ENCODE assay signal across 13 cellular contexts in the genomic region with DNA sequence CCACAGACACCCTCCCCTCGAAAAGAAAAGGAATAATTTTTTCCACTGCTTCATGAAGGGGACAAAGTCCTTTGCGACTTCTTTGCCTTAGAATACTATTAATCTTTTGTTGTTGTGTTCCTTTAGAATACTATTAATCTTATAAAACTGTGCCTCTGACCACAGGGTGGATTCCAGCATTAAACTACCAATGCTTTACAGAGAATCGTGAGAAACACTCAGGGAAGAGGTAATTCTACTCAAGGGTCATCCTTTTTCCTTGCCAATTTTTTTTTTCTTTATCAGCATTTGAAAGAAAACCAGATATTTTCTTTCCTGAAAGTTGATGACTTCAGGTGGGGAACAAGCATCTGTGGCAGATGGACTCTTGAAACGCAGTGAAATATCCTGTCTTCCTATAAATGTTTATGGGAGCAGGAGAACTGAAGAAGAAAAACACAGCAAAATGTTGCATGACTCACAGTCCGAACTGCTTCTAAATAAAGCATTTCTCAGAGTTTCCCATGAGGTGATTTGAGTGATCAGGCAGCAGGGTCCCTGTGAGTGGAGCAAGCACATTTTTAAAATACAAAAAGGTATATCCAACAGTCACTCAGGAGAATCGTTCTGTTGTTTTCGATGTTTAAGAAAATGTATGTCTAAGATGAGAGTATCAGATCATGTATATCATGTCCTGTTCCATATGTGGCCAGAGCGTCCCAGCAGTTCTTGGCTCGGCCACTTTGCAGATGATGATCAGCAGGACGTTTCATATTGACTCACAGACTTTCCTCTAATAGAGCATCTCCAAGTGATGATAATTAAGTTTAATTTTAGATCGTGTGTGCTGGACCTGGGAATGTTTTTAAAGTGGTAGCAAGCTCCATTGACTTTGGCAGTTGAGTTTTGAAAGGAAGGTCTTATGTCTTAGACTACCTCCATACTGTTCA.
A peak's percentile ranks its signal among the peaks of the same experiment; 100 is the strongest.
DNase-seq lines count a peak whose midpoint lies in the region; ATAC-seq and TF ChIP-seq lines count a peak whose summit lies in the region.
"Had no signal": no experiment of that assay in that cellular context is flagged by ENCODE, and none has a peak within 500 bp of the region (broad histone marks: within the 10 kb centered on the region; RNA-seq: fewer than 3 reads in every experiment).

No MANE protein-coding gene starts in this region.

- H3K27me3 ChIP-seq in heart left ventricle (no peaks in the 10 kb centered on the region), brain microvascular endothelial cell (replicated peaks) (no peaks in the 10 kb centered on the region)
- H3K27me3 ChIP-seq: Peyer's patch, suprapubic skin had no signal

- no peak for TF ChIP-seq CTCF in heart left ventricle (IDR thresholded peaks at IDR 0.05)
- no peak for TF ChIP-seq CTCF in brain microvascular endothelial cell (IDR thresholded peaks at IDR 0.05; ENCODE audit: low read depth, low read length, missing control alignments)

- TF ChIP-seq POLR2A in heart left ventricle (IDR thresholded peaks at IDR 0.05) = no peak

- DNase-seq in heart left ventricle = peak in 2 of 5 donors; percentile 28 to 39
- no peak for DNase-seq in cardiac septum (ENCODE audit: low spot score)
- peak; percentile 87 for DNase-seq in brain microvascular endothelial cell
- no peak for DNase-seq in NCI-H524 (lab: John Stamatoyannopoulos, UW)
- no peak for DNase-seq in COLO829 (ENCODE audit: low spot score)
- DNase-seq in RPMI8226 = no peak
- no peak for DNase-seq in HuH-7 (ENCODE audit: low spot score)
- DNase-seq: activated T-cell treated with anti-CD3 and anti-CD28 coated beads, Interleukin-2, amount 50 U/mL, for 1 hour; NCI-H1436; Peyer's patch; stimulated activated CD4-positive, alpha-beta T cell treated with anti-CD3 and anti-CD28 coated beads, Interleukin-2, amount 100 ng/mL, for 24 hours had no signal

- no peak overlapping the region for H3K4me3 ChIP-seq in heart left ventricle
- H3K4me3 ChIP-seq in brain microvascular endothelial cell (ENCODE audit: low read depth, low read length) = no peak overlapping the region
- H3K4me3 ChIP-seq in mesodermal cell (ENCODE audit: extremely low read depth, insufficient read depth, low read length, poor library complexity, severe bottlenecking) = no peak overlapping the region
- H3K4me3 ChIP-seq: Peyer's patch, suprapubic skin had no signal

- in situ Hi-C loops in brain microvascular endothelial cell (cut with HindIII; ENCODE audit: low pct_ligation_motif_present, low sequenced_read_pairs) = no loop called here

- H3K4me1 ChIP-seq in heart left ventricle (peaks cover 0 to 61% (median 37%) of the 10 kb centered on the region in 12 donors), mesodermal cell (ENCODE audit: control insufficient read depth, insufficient read depth, low read length, poor library complexity, severe bottlenecking) (peaks cover 36% of the 10 kb centered on the region)

- H3K9me3 ChIP-seq in heart left ventricle = no peaks in the 10 kb centered on the region
- H3K9me3 ChIP-seq in mesodermal cell (ENCODE audit: control insufficient read depth, low read length) = no peaks in the 10 kb centered on the region
- H3K9me3 ChIP-seq: Peyer's patch, suprapubic skin had no signal

- H3K36me3 ChIP-seq in heart left ventricle (no peaks in the 10 kb centered on the region), brain microvascular endothelial cell (replicated peaks) (no peaks in the 10 kb centered on the region), mesodermal cell (ENCODE audit: control insufficient read depth, insufficient read depth, low read length) (no peaks in the 10 kb centered on the region)
- H3K36me3 ChIP-seq: Peyer's patch, suprapubic skin had no signal

- WGBS in heart left ventricle, 4 donors = 27 to 48% (median 35%) methylated on average over 11 of the region's 11 CpGs
- 94 to 100% methylated on average over 3 to 4 of the region's 11 CpGs for WGBS in mesodermal cell (ENCODE audit: insufficient coverage in 2 of 2), 2 experiments

- peak overlapping the region; percentile 12 to 80 (median 68) for H3K27ac ChIP-seq in heart left ventricle
- H3K27ac ChIP-seq in brain microvascular endothelial cell = peak overlapping the region; percentile 72
- H3K27ac ChIP-seq in mesodermal cell (ENCODE audit: low read depth, low read length, severe bottlenecking) = peak overlapping the region; percentile 74
- H3K27ac ChIP-seq: suprapubic skin had no signal

- peak; percentile 40 to 63 (median 55) for ATAC-seq in heart left ventricle

- intact Hi-C loops in heart left ventricle (cut with DNase I) = loop anchor here in 2 of 10 donors (10.0 kb wide), 2 partner anchors 309 to 319 kb away; no protein-coding TSS in a partner anchor
- intact Hi-C loops in cardiac septum (cut with DNase I) = loop anchor here (2.0 to 10.0 kb wide), 5 partner anchors 53 to 731 kb away; no protein-coding TSS in a partner anchor
